ENCODE assay signal across 8 cellular contexts in the genomic region with DNA sequence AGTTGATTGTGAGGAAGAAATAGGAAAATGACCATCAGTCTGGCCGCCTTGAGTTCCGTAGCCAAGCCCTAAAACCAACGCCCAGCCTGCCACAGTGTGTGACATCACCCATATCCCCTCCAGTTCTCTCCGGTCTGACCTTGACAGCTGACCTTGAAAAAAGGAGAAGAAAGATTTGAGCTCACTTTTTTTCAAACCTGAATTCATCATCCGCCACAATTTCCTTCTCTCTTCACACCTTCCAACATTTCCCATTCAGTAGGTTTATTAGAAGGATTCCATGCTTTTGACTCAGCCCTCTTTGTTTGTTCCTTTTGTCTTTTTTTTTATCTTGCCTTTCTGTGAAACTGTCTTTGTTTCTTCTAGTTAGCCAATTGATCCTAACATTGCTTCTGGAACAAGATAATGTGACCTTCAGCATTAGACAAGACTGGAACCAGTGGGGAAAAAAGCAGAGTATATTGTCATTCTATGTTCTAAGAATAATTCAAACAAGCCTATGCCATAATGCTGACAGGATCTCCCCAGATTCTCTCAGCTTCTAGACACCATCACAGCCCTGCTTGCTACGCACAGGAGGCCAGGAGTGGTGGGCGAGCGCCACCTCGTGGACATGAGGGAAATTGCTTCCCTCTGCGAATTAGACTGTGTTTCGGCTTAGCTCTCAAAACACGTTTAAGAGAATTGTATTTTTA.
A peak's percentile ranks its signal among the peaks of the same experiment; 100 is the strongest.
DNase-seq lines count a peak whose midpoint lies in the region; ATAC-seq and TF ChIP-seq lines count a peak whose summit lies in the region.

No MANE protein-coding gene starts in this region.

- ATAC-seq in HG02571 (IDR thresholded peaks at IDR 0.05; ENCODE audit: unreplicated experiment) (peak; percentile 92), left ventricle myocardium superior (peak; percentile 79)

- H3K36me3 ChIP-seq in MM.1S (replicated peaks; ENCODE audit: insufficient read depth, low read length), result no peaks in the 10 kb centered on the region

- no peak overlapping the region for H3K27ac ChIP-seq in MM.1S (ENCODE audit: low read length)

- H3F3A ChIP-seq in MM.1S (ENCODE audit: insufficient read depth, low read length), result no peaks in the 10 kb centered on the region

- H3K4me1 ChIP-seq in MM.1S (ENCODE audit: low read length), result no peaks in the 10 kb centered on the region

- peak; percentile 100 for TF ChIP-seq CTCF in MM.1S (IDR thresholded peaks at IDR 0.05; ENCODE audit: low read length)

- H3K9me2 ChIP-seq in MM.1S (replicated peaks; ENCODE audit: insufficient read depth, low read length), result no peaks in the 10 kb centered on the region

- no peaks in the 10 kb centered on the region for H3K27me3 ChIP-seq in MM.1S (replicated peaks; ENCODE audit: insufficient read depth, low read length)

- H2AFZ ChIP-seq in MM.1S (ENCODE audit: low read length), result no peak overlapping the region

- H4K20me1 ChIP-seq in MM.1S (ENCODE audit: insufficient read depth, low read length), result no peaks in the 10 kb centered on the region

- H3K4me2 ChIP-seq in MM.1S (ENCODE audit: low read depth, low read length), result no peak overlapping the region

- no peaks in the 10 kb centered on the region for H3K79me2 ChIP-seq in MM.1S (ENCODE audit: low read length)

- H3K9me3 ChIP-seq in MM.1S (replicated peaks; ENCODE audit: insufficient read depth, low read length), result no peaks in the 10 kb centered on the region

- peak; percentile 81 for DNase-seq in activated effector memory CD4-positive, alpha-beta T cell treated with anti-CD3 and anti-CD28 coated beads, Interleukin-2, amount 50 U/mL, for 16 hours
- DNase-seq in activated effector memory CD4-positive, alpha-beta T cell treated with Interleukin-2 at 50 U/mL for 16 hours, result no peak
- peak; percentile 75 for DNase-seq in MM.1S
- DNase-seq in SK-N-DZ (ENCODE audit: low spot score), result peak; percentile 52
- peak; percentile 6 for DNase-seq in amniotic stem cell (lab: John Stamatoyannopoulos, UW)
- peak; percentile 73 for DNase-seq in left ventricle myocardium superior
- peak; percentile 60 for DNase-seq in renal cortical epithelial cell (ENCODE audit: low read depth)

- no peak overlapping the region for H3K9ac ChIP-seq in MM.1S (ENCODE audit: low read length)

- H3K4me3 ChIP-seq in MM.1S (ENCODE audit: low read length), result no peak overlapping the region

- intact Hi-C loops in left ventricle myocardium superior (cut with micrococcal nuclease), result loop anchor here (5.0 to 10.0 kb wide), 2 partner anchors 312 to 1019 kb away; no protein-coding TSS in a partner anchor
